In the genomic region with DNA sequence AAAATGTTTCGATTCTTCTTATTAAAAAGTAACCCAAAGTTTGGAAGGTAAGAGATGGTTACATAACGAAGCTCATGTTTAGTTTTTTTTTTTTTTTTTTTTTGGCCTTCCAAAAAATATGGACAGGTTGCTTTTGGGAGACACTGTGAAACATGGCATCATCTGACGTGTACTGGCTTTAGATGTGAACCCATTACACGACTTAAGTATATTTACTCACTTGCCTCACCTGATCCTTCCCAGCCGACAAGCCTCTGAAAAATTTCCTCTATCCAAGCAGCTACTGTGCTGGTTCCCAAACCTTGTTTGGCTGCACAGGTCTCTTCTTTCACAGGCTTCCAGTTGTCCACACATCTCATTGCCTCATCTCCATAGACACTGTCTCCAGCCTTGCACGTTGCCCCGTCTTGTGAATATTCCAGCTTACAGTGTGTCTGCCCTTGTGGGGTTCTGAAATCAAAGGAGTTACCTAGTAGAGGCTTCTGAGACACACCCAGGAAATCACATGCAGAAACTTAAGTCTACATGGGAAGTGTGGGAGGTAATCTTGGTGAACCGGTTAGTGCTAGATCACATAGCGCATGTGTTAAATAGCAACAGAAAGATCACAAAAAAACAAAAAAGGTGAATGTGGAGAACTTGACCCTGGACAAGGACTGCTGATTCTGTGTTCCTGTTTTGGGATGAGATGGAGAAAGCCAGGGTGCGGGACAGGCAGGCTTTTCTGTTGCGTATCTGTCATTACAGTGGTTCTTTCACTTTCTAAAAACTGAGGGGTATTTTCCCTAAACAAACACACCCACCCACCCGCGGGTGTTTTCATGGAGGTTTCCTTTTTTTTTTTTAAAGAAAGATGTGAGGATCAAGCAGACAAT, we compare ENCODE assay signal across 10 cellular contexts.
DNase-seq lines count a peak whose midpoint lies in the region; ATAC-seq and FAIRE-seq lines count a peak whose summit lies in the region.
"Had no signal": no experiment of that assay in that cellular context is flagged by ENCODE, and none has a peak within 500 bp of the region (broad histone marks: within the 10 kb centered on the region; RNA-seq: fewer than 3 reads in every experiment).

No MANE protein-coding gene starts in this region.

- no peaks in the 10 kb centered on the region for H3K27me3 Mint-ChIP-seq in activated naive CD4-positive, alpha-beta T cell treated with anti-CD3 and anti-CD28 coated beads for 36 hours (ENCODE audit: low read depth)

- H3K4me1 ChIP-seq in BLaER1 treated with 17β-estradiol and CSF1 and Interleukin-3, amounts not matched to agents 10 nM and 100 nM, result peaks cover 40 to 72% (median 62%) of the 10 kb centered on the region in 10 experiments

- H3K36me3 Mint-ChIP-seq in activated naive CD4-positive, alpha-beta T cell treated with anti-CD3 and anti-CD28 coated beads for 36 hours (ENCODE audit: low read depth), result peaks cover 13% of the 10 kb centered on the region

- H3K27ac Mint-ChIP-seq in activated naive CD4-positive, alpha-beta T cell treated with anti-CD3 and anti-CD28 coated beads for 36 hours, result peak overlapping the region; percentile 72

- H3K36me3 ChIP-seq in BLaER1 treated with 17β-estradiol and CSF1 and Interleukin-3, amounts not matched to agents 10 nM and 100 nM, result peaks cover 0 to 29% (median 11%) of the 10 kb centered on the region in 11 experiments; a peak in 10 of 22 replicates

- DNase-seq in activated naive CD4-positive, alpha-beta T cell treated with anti-CD3 and anti-CD28 coated beads for 36 hours, result peak; percentile 28
- peak; percentile 34 for DNase-seq in mucosa of gallbladder (ENCODE audit: low spot score)
- no peak for DNase-seq in caudate nucleus (lab: John Stamatoyannopoulos, UW)
- DNase-seq in frontal cortex (ENCODE audit: low spot score in 2 of 2), result no peak
- DNase-seq: effector CD4-positive, alpha-beta T cell; NCI-H748 treated with DMSO at 0.1 percent for 48 hours had no signal

- H3K4me3 Mint-ChIP-seq in activated naive CD4-positive, alpha-beta T cell treated with anti-CD3 and anti-CD28 coated beads for 36 hours, result peak overlapping the region; percentile 73

- peaks cover 0 to 45% (median 9%) of the 10 kb centered on the region in 11 experiments; a peak in 12 of 22 replicates for H4K20me1 ChIP-seq in BLaER1 treated with 17β-estradiol and CSF1 and Interleukin-3, amounts not matched to agents 10 nM and 100 nM

- no peaks in the 10 kb centered on the region for H3K27me3 ChIP-seq in BLaER1 treated with 17β-estradiol and CSF1 and Interleukin-3, amounts not matched to agents 10 nM and 100 nM

- CTCF ChIA-PET in activated naive CD4-positive, alpha-beta T cell treated with anti-CD3 and anti-CD28 coated beads for 36 hours (lab: Charles Lee), result interaction anchor here (0.6 to 0.7 kb wide), 3 partner anchors 128 to 382 kb away, joined by 3 to 4 read pairs (median 3); no protein-coding TSS in a partner anchor

- H3K4me1 Mint-ChIP-seq in activated naive CD4-positive, alpha-beta T cell treated with anti-CD3 and anti-CD28 coated beads for 36 hours (ENCODE audit: low read depth), result peaks cover 48% of the 10 kb centered on the region

- no peaks in the 10 kb centered on the region for H3K9me3 ChIP-seq in BLaER1 treated with 17β-estradiol and CSF1 and Interleukin-3, amounts not matched to agents 10 nM and 100 nM (replicated peaks in 1 of 11)

- H3K9me3 Mint-ChIP-seq in activated naive CD4-positive, alpha-beta T cell treated with anti-CD3 and anti-CD28 coated beads for 36 hours, result peaks cover 13% of the 10 kb centered on the region

- H3K27ac ChIP-seq in BLaER1 treated with 17β-estradiol and CSF1 and Interleukin-3, amounts not matched to agents 10 nM and 100 nM, result no peak overlapping the region
- no peak overlapping the region for H3K27ac ChIP-seq in caudate nucleus (ENCODE audit: low read depth, low read length)

- no peak overlapping the region for H3K9ac ChIP-seq in BLaER1 treated with 17β-estradiol and CSF1 and Interleukin-3, amounts not matched to agents 10 nM and 100 nM

- intact Hi-C loops in activated naive CD4-positive, alpha-beta T cell treated with anti-CD3 and anti-CD28 coated beads for 36 hours (cut with micrococcal nuclease), result loop anchor here (1.0 to 2.0 kb wide), 2 partner anchors 52 to 156 kb away; no protein-coding TSS in a partner anchor

- no peak for FAIRE-seq in frontal cortex (lab: Jason Lieb, UNC)

- peak overlapping the region in 10 of 11 experiments; percentile 5 to 79 (median 27); a peak in 12 of 22 replicates for H3K4me2 ChIP-seq in BLaER1 treated with 17β-estradiol and CSF1 and Interleukin-3, amounts not matched to agents 10 nM and 100 nM

- no peak overlapping the region for H3K4me3 ChIP-seq in BLaER1 treated with 17β-estradiol and CSF1 and Interleukin-3, amounts not matched to agents 10 nM and 100 nM

- ATAC-seq in GM19351 (IDR thresholded peaks at IDR 0.05; ENCODE audit: unreplicated experiment), result peak; percentile 29
- no peak for ATAC-seq in GM19023 (IDR thresholded peaks at IDR 0.05; ENCODE audit: unreplicated experiment)
- ATAC-seq in GM21381 (IDR thresholded peaks at IDR 0.05; ENCODE audit: unreplicated experiment), result no peak

Comparison
In these comparisons a context has a peak if more than half of its experiments do, and no peak if none do; other contexts are left out.
1. DNase-seq: peak in activated naive CD4-positive, alpha-beta T cell treated with anti-CD3 and anti-CD28 coated beads for 36 hours (single experiment) and mucosa of gallbladder (single experiment); none in caudate nucleus (0 of 61) and frontal cortex (0 of 2).